22 cellular contexts compared by ENCODE assay signal in the genomic region with DNA sequence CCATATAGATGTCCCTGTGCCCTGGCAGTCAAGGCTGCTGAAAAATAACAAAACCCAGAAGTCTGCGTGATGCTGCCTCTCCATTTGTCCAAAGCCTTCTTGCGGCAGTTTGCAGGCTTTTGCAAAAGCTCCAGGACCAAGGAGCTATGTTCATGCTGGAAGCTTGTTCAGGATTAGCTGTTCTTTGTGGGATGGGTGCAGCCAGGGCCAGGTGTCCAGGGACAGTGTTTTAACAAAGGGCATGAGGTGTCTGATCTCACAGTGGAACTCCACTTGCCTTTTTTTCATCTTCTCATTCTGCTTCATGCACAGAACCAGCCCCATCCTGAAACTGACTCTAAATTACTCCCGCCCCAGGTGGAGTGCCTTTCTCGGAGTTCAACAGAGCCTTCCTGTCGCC. TPM values are rescaled to one million over a fixed set of nuclear protein-coding genes. Genes with fewer than 3 reads are reported as not detected.
DNase-seq lines count a peak whose midpoint lies in the region; ATAC-seq, FAIRE-seq and TF ChIP-seq lines count a peak whose summit lies in the region.
"Had no signal": no experiment of that assay in that cellular context is flagged by ENCODE, and none has a peak within 500 bp of the region (broad histone marks: within the 10 kb centered on the region; RNA-seq: fewer than 3 reads in every experiment).

No MANE protein-coding gene starts in this region.

- H3K36me3 ChIP-seq in astrocyte (ENCODE audit: insufficient read depth, low read length) = no peaks in the 10 kb centered on the region
- no peaks in the 10 kb centered on the region for H3K36me3 ChIP-seq in Caco-2 (ENCODE audit: control insufficient read depth, insufficient read depth, low read length)
- H3K36me3 ChIP-seq in tibial nerve = peaks cover 0 to 8% (median 0%) of the 10 kb centered on the region in 3 donors

- no TSS peak for BruUV-seq in Caco-2 (replicated peaks; lab: Mats Ljungman, UMichigan)

- TF ChIP-seq CTCF in astrocyte (IDR thresholded peaks at IDR 0.05; ENCODE audit: insufficient read depth, low read depth, low read length) (no peak), Caco-2 (IDR thresholded peaks at IDR 0.05; ENCODE audit: insufficient read depth in 1 of 2, low read depth in 1 of 2, low read length in 1 of 2, severe bottlenecking in 1 of 2, unreplicated experiment in 1 of 2) (no peak), tibial nerve (IDR thresholded peaks at IDR 0.05) (no peak)

- intact Hi-C loops in Caco-2 (cut with micrococcal nuclease; ENCODE audit: unreplicated experiment) = no loop called here

- H4K20me1 ChIP-seq in astrocyte (ENCODE audit: insufficient read depth, low read length) = no peaks in the 10 kb centered on the region

- CTCF ChIA-PET in Caco-2 (lab: Charles Lee) = no interaction called here

- H3K9me3 Mint-ChIP-seq in astrocyte (ENCODE audit: unreplicated experiment) (peaks cover 10% of the 10 kb centered on the region), Caco-2 (ENCODE audit: unreplicated experiment) (peaks cover 13% of the 10 kb centered on the region)
- H3K9me3 Mint-ChIP-seq: GM23338, H9 had no signal

- no peak overlapping the region for H3K4me3 ChIP-seq in astrocyte (ENCODE audit: insufficient read depth, low read depth, low read length)
- H3K4me3 ChIP-seq in Caco-2 (ENCODE audit: low read depth, low read length) = no peak overlapping the region
- no peak overlapping the region for H3K4me3 ChIP-seq in tibial nerve
- H3K4me3 ChIP-seq: GM12878, GM23338 had no signal

- peak; percentile 54 for ATAC-seq in esophagus mucosa
- ATAC-seq: GM12878, GM23338, HCT116 had no signal

- H3K27me3 ChIP-seq in astrocyte (ENCODE audit: insufficient read depth, low read length) = peaks cover 23% of the 10 kb centered on the region
- no peaks in the 10 kb centered on the region; the same call in 1 of the 2 replicates for H3K27me3 ChIP-seq in Caco-2 (replicated peaks; ENCODE audit: control insufficient read depth, insufficient read depth, low read length)
- H3K27me3 ChIP-seq in tibial nerve = no peaks in the 10 kb centered on the region

- H3K27ac Mint-ChIP-seq in astrocyte (ENCODE audit: unreplicated experiment) (peak overlapping the region; percentile 27), Caco-2 (ENCODE audit: unreplicated experiment) (no peak overlapping the region)
- H3K27ac Mint-ChIP-seq: CD4-positive, alpha-beta memory T cell; GM23338 had no signal

- H3K27ac ChIP-seq in astrocyte (ENCODE audit: low read depth, low read length) (no peak overlapping the region), cingulate gyrus (ENCODE audit: low read depth, low read length) (peak overlapping the region; percentile 49), tibial nerve (no peak overlapping the region)

- no peak for FAIRE-seq in astrocyte (lab: Jason Lieb, UNC)
- FAIRE-seq: GM12878, GM19239 had no signal

- no peak for DNase-seq in astrocyte (ENCODE audit: low read depth)
- DNase-seq in Caco-2 = no peak
- no peak for DNase-seq in tibial nerve (ENCODE audit: low spot score in 2 of 2)
- DNase-seq in inferior parietal cortex (ENCODE audit: extremely low spot score) = no peak
- no peak for DNase-seq in DMS53 treated with DMSO at 0.1 percent for 48 hours (lab: John Stamatoyannopoulos, UW; ENCODE audit: unreplicated experiment)
- DNase-seq: C1 segment of cervical spinal cord; CD4-positive, alpha-beta memory T cell; COR-L47; DMS153; DMS79; EL; GDM1; H9 had no signal

- POLR2A ChIA-PET in Caco-2 (lab: Charles Lee) = no interaction called here

- no peak for TF ChIP-seq POLR2A in tibial nerve (IDR thresholded peaks at IDR 0.05)

- H3K79me2 ChIP-seq in astrocyte (ENCODE audit: insufficient read depth, low read length) = no peaks in the 10 kb centered on the region

- H3K4me1 ChIP-seq in astrocyte (ENCODE audit: insufficient read depth, low read length) = no peaks in the 10 kb centered on the region
- no peaks in the 10 kb centered on the region for H3K4me1 ChIP-seq in Caco-2
- H3K4me1 ChIP-seq in tibial nerve = no peaks in the 10 kb centered on the region

- H3K36me3 Mint-ChIP-seq in astrocyte (ENCODE audit: low read depth, unreplicated experiment) (peaks cover 5% of the 10 kb centered on the region), Caco-2 (ENCODE audit: insufficient read depth, unreplicated experiment) (no peaks in the 10 kb centered on the region)

- no peak overlapping the region for H3K9ac ChIP-seq in astrocyte (ENCODE audit: low read length)

- 88 to 89% methylated on average over 5 of the region's 5 CpGs for WGBS in tibial nerve, 2 donors

- H3K4me3 Mint-ChIP-seq in astrocyte (ENCODE audit: unreplicated experiment) = no peak overlapping the region
- no peak overlapping the region for H3K4me3 Mint-ChIP-seq in Caco-2 (ENCODE audit: unreplicated experiment)
- H3K4me3 Mint-ChIP-seq: CD4-positive, alpha-beta memory T cell; GM23338; H9 had no signal

- H2AFZ ChIP-seq in astrocyte (ENCODE audit: low read depth, low read length) = no peak overlapping the region
- H2AFZ ChIP-seq: GM23338 had no signal

- peaks cover 7% of the 10 kb centered on the region for H3K4me1 Mint-ChIP-seq in astrocyte (ENCODE audit: low read depth, unreplicated experiment)
- no peaks in the 10 kb centered on the region for H3K4me1 Mint-ChIP-seq in Caco-2 (ENCODE audit: low read depth, unreplicated experiment)
- H3K4me1 Mint-ChIP-seq: GM23338 had no signal

- H3K27me3 Mint-ChIP-seq in astrocyte (ENCODE audit: low read depth, unreplicated experiment) (peaks cover 35% of the 10 kb centered on the region), Caco-2 (ENCODE audit: insufficient read depth, unreplicated experiment) (peaks cover 8% of the 10 kb centered on the region)

- H3K9me3 ChIP-seq in astrocyte (ENCODE audit: insufficient read depth, low read depth, low read length) (no peaks in the 10 kb centered on the region), Caco-2 (peaks cover 3% of the 10 kb centered on the region; the same call in 1 of the 2 replicates), tibial nerve (peaks cover 0 to 4% (median 0%) of the 10 kb centered on the region in 4 donors)

- no peak overlapping the region for H3K4me2 ChIP-seq in astrocyte (ENCODE audit: low read length)
- H3K4me2 ChIP-seq: GM23338 had no signal

- no peak for TF ChIP-seq EP300 in tibial nerve (IDR thresholded peaks at IDR 0.05)

RNA-seq across cellular contexts. Expression of a gene that starts 31.7 kb away (rescaled TPM):
- total RNA-seq in astrocyte = not detected in 2 replicates
- total RNA-seq in esophagus mucosa = not detected
- total RNA-seq in Caco-2 (2022) = not detected in 2 replicates
- not detected for total RNA-seq in tibial nerve
- total RNA-seq: A172; A673; CD4-positive, alpha-beta memory T cell; GM12878; GM23338; H4; H9 had no signal
